In genomic region chr11:43957571-43957970, GRCh38 we compare ENCODE assay signal across 1 cellular context.
TF ChIP-seq lines count a peak whose summit lies in the region.

No MANE protein-coding gene starts in this region.

TF ChIP-seq in H1, 55 proteins besides CTCF, POLR2A, EP300 and RAD21:
- no peak for TF ChIP-seq TCF12 (IDR thresholded peaks at IDR 0.05; ENCODE audit: low read depth, low read length)
- no peak for TF ChIP-seq SP1 (IDR thresholded peaks at IDR 0.05; ENCODE audit: low read depth, low read length)
- TF ChIP-seq CHD7 (IDR thresholded peaks at IDR 0.05; ENCODE audit: insufficient replicate concordance, low read length): no peak
- no peak for TF ChIP-seq YY1 (IDR thresholded peaks at IDR 0.05; ENCODE audit: low read depth, low read length)
- TF ChIP-seq RNF2 (IDR thresholded peaks at IDR 0.05; ENCODE audit: borderline replicate concordance, low read depth, low read length, missing control alignments, poor library complexity, severe bottlenecking): no peak
- TF ChIP-seq CHD2 (IDR thresholded peaks at IDR 0.05; ENCODE audit: low read length): no peak
- TF ChIP-seq BRCA1 (IDR thresholded peaks at IDR 0.05; ENCODE audit: low read depth, low read length): no peak
